1 cellular context compared by ENCODE assay signal in the genomic region with DNA sequence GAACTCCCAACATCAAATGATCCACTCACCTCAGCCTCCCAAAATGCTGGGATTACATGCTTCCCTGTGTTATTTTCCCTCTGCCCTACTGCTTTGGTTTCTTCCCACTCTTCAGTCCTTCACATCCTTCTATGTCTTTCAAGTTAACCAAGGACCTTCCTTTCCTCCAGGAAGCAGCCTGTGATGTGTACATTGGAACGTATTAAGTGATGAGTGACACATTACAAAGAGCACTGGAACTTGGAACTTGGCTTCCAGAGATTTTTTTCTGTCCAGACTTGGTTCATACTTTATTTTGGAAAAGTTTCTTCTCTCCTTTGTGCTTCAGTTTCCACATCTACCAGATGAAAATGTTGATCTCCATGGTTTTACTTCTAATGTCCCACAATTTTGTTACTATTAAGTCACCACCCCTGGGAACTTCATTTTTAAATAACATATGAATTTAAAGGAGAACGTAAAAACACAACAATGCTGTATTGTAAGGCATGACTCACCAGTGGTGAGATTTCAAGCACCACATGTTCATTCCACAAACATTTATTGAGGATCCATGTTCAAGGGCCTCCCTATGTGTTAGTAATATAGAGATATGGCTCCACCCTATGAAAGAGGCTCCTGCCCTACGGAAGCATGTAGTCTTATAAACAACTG.
TF ChIP-seq lines count a peak whose summit lies in the region.

No MANE protein-coding gene starts in this region.

TF ChIP-seq in WTC11, 78 proteins besides CTCF, POLR2A, EP300 and RAD21 (continued from another document):
- TF ChIP-seq, protein P1, sequence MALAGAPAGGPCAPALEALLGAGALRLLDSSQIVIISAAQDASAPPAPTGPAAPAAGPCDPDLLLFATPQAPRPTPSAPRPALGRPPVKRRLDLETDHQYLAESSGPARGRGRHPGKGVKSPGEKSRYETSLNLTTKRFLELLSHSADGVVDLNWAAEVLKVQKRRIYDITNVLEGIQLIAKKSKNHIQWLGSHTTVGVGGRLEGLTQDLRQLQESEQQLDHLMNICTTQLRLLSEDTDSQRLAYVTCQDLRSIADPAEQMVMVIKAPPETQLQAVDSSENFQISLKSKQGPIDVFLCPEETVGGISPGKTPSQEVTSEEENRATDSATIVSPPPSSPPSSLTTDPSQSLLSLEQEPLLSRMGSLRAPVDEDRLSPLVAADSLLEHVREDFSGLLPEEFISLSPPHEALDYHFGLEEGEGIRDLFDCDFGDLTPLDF (CRISPR knock-in tag; IDR thresholded peaks at IDR 0.05) = no peak
- no peak for TF ChIP-seq ZNF396 (CRISPR knock-in tag; IDR thresholded peaks at IDR 0.05; ENCODE audit: borderline replicate concordance)
- TF ChIP-seq, protein P2, sequence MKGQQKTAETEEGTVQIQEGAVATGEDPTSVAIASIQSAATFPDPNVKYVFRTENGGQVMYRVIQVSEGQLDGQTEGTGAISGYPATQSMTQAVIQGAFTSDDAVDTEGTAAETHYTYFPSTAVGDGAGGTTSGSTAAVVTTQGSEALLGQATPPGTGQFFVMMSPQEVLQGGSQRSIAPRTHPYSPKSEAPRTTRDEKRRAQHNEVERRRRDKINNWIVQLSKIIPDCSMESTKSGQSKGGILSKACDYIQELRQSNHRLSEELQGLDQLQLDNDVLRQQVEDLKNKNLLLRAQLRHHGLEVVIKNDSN (CRISPR knock-in tag; IDR thresholded peaks at IDR 0.05) = no peak
TF ChIP-seq in WTC11: peak in this region for 0.
